ENCODE assay signal across 9 cellular contexts in genomic region chr14:22131749-22132476, GRCh38.
DNase-seq lines count a peak whose midpoint lies in the region; ATAC-seq, FAIRE-seq and TF ChIP-seq lines count a peak whose summit lies in the region.
"Had no signal": no experiment of that assay in that cellular context is flagged by ENCODE, and none has a peak within 500 bp of the region (broad histone marks: within the 10 kb centered on the region; RNA-seq: fewer than 3 reads in every experiment).

No MANE protein-coding gene starts in this region.

- peak; percentile 57 for TF ChIP-seq CTCF in choroid plexus epithelial cell (conservative IDR thresholded peaks at IDR 0.05; ENCODE audit: low read depth, low read length)

- peak; percentile 61 for DNase-seq in activated effector memory CD4-positive, alpha-beta T cell treated with anti-CD3 and anti-CD28 coated beads, Interleukin-2, amount 50 U/mL, for 16 hours
- no peak for DNase-seq in activated effector memory CD4-positive, alpha-beta T cell treated with Interleukin-2 at 50 U/mL for 16 hours
- peak; percentile 66 for DNase-seq in NAMALWA (ENCODE audit: low spot score)
- DNase-seq in choroid plexus epithelial cell (ENCODE audit: low read depth): peak; percentile 13
- peak; percentile 3 for DNase-seq in renal cortical epithelial cell (ENCODE audit: low read depth)
- no peak for DNase-seq in urothelium cell line (ENCODE audit: low spot score)
- DNase-seq in NOMO-1 treated with DMSO at 0.1 percent for 48 hours (lab: John Stamatoyannopoulos, UW; ENCODE audit: unreplicated experiment): no peak
- DNase-seq: DMS79 had no signal

- FAIRE-seq in urothelium cell line (lab: Jason Lieb, UNC): no peak

- no peak for ATAC-seq in GM21529 (IDR thresholded peaks at IDR 0.05; ENCODE audit: unreplicated experiment)

- H3K4me3 ChIP-seq in choroid plexus epithelial cell (ENCODE audit: low read depth, low read length): no peak overlapping the region

Comparison
In these comparisons a context has a peak if more than half of its experiments do, and no peak if none do; other contexts are left out.
1. DNase-seq: peak in activated effector memory CD4-positive, alpha-beta T cell treated with anti-CD3 and anti-CD28 coated beads, Interleukin-2, amount 50 U/mL, for 16 hours (single experiment), NAMALWA (single experiment), choroid plexus epithelial cell (single experiment) and renal cortical epithelial cell (single experiment); none in activated effector memory CD4-positive, alpha-beta T cell treated with Interleukin-2 at 50 U/mL for 16 hours (single experiment), urothelium cell line (single experiment) and NOMO-1 treated with DMSO at 0.1 percent for 48 hours (single experiment).